In genomic region chr3:138835177-138835757, GRCh38 we compare ENCODE assay signal across 8 cellular contexts. TPM values are rescaled to one million over a fixed set of nuclear protein-coding genes. Genes with fewer than 3 reads are reported as not detected.
DNase-seq lines count a peak whose midpoint lies in the region; FAIRE-seq and TF ChIP-seq lines count a peak whose summit lies in the region.

No MANE protein-coding gene starts in this region.

- H3K27me3 ChIP-seq in MG63 = no peaks in the 10 kb centered on the region
- H3K27me3 ChIP-seq in colonic mucosa = no peaks in the 10 kb centered on the region
- no peaks in the 10 kb centered on the region for H3K27me3 ChIP-seq in mononuclear cell (ENCODE audit: insufficient read depth, low read length)

- peak; percentile 58 for FAIRE-seq in GM19239 (lab: Jason Lieb, UNC)

- H3K4me1 ChIP-seq in colonic mucosa = no peaks in the 10 kb centered on the region
- peaks cover 27% of the 10 kb centered on the region for H3K4me1 ChIP-seq in mononuclear cell (ENCODE audit: insufficient read depth, low read length)

- H3K9me3 ChIP-seq in MG63 (no peaks in the 10 kb centered on the region), colonic mucosa (no peaks in the 10 kb centered on the region), mononuclear cell (ENCODE audit: low read depth, low read length) (no peaks in the 10 kb centered on the region)

- H3K4me3 ChIP-seq in MG63 (peak overlapping the region; percentile 87), colonic mucosa (peak overlapping the region; percentile 97), mononuclear cell (ENCODE audit: low read length) (peak overlapping the region; percentile 89)

- H3K36me3 ChIP-seq in MG63 = peaks cover 14% of the 10 kb centered on the region
- H3K36me3 ChIP-seq in colonic mucosa = no peaks in the 10 kb centered on the region

- intact Hi-C loops in colonic mucosa (cut with DNase I) = loop anchor here (10.0 kb wide), 1 partner anchor 240 kb away; the partner anchor contains the start of gene CEP70

- peak overlapping the region; percentile 93 for H3K27ac ChIP-seq in colonic mucosa

- peak overlapping the region; percentile 88 to 95 for H3K9ac ChIP-seq in colonic mucosa (ENCODE audit: low read depth in 2 of 2, low read length in 2 of 2)

- DNase-seq in GM19239 (ENCODE audit: insufficient read length, low spot score) (no peak), MG63 (no peak), colonic mucosa (peak; percentile 35), T1000 (lab: John Stamatoyannopoulos, UW) (no peak), SKM-1 treated with dmso at 0.1 percent for 144 hours (lab: John Stamatoyannopoulos, UW; ENCODE audit: unreplicated experiment) (no peak)
- DNase-seq in stimulated activated CD4-positive, alpha-beta T cell treated with anti-CD3 and anti-CD28 coated beads, Interleukin-4, amount 100 ng/mL, for 24 hours = no peak
- no peak for DNase-seq in activated CD8-positive, alpha-beta memory T cell treated with anti-CD3 and anti-CD28 coated beads for 24 hours

- TF ChIP-seq CTCF in colonic mucosa (IDR thresholded peaks at IDR 0.05) = no peak

RNA-seq across cellular contexts. Expression of gene PIK3CB, which starts 0.5 kb away (rescaled TPM):
- 40.9 and 45.6 TPM in 2 replicates for total RNA-seq in MG63 (2014; rRNA removed; shearing (Covaris generic); ENCODE audit: low replicate concordance)
- total RNA-seq in colonic mucosa (10 to 100 TPM; 43.4 to 51.5 TPM), mononuclear cell (21.2 TPM)
